Comparison of ENCODE assay signal across 14 cellular contexts in the genomic region with DNA sequence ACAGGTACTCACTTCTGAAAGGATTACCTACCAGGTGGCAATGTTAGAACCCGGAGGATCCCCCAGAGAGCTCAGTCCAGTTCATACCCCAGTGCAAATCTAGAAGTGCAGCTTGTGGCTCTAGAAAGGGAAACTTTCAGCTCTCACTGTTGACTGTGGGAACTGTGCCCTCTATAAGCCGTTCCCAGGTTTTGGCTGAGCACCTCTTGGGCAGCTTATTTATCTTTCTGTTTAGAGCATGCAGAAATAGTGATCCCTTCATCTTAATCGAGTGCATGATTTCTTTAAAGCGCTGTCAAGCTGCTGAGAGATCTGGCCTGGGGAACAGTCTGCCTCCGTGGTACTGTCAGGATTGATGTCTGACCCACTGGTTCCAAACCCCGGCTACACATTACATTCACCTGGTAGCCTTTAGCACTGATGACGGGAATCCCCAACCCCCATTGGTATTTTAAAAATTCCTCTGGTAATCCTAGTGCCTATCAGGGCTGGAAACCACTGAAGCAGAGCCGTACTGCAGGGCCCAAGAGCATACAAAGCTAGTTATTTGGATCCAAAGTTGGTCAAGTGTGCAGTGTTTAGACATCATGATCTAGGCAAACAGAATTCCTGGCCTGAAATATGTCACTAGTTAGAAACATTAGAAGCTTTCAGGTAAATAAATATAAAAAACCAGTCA.
A peak's percentile ranks its signal among the peaks of the same experiment; 100 is the strongest.
DNase-seq lines count a peak whose midpoint lies in the region; ATAC-seq and TF ChIP-seq lines count a peak whose summit lies in the region.
"Had no signal": no experiment of that assay in that cellular context is flagged by ENCODE, and none has a peak within 500 bp of the region (broad histone marks: within the 10 kb centered on the region; RNA-seq: fewer than 3 reads in every experiment).

No MANE protein-coding gene starts in this region.

- ATAC-seq in T-helper 17 cell = no peak
- no peak for ATAC-seq in gastroesophageal sphincter
- no peak for ATAC-seq in GM21515 (IDR thresholded peaks at IDR 0.05; ENCODE audit: unreplicated experiment)
- ATAC-seq: activated CD8-positive, alpha-beta T cell treated with anti-CD3 and anti-CD28 coated beads for 36 hours had no signal

- DNase-seq in T-helper 17 cell (no peak), thyroid gland (peak; percentile 85 to 86), DMS153 (lab: John Stamatoyannopoulos, UW) (no peak), cerebellum (ENCODE audit: low spot score) (no peak)
- DNase-seq: activated CD8-positive, alpha-beta T cell treated with anti-CD3 and anti-CD28 coated beads for 36 hours; activated naive CD4-positive, alpha-beta T cell; CD8-positive, alpha-beta memory T cell; cerebellar nuclear complex; ovary; substantia nigra; T-helper 2 cell had no signal

- no peak overlapping the region for H3K4me3 ChIP-seq in gastroesophageal sphincter
- H3K4me3 ChIP-seq in mesodermal cell (ENCODE audit: extremely low read depth, insufficient read depth, low read length, poor library complexity, severe bottlenecking) = no peak overlapping the region
- H3K4me3 ChIP-seq in thyroid gland (replicated peaks in 1 of 3) = no peak overlapping the region
- H3K4me3 ChIP-seq: ovary had no signal

- TF ChIP-seq EP300 in gastroesophageal sphincter (IDR thresholded peaks at IDR 0.05) = no peak

- H3K4me1 ChIP-seq in gastroesophageal sphincter = peaks cover 18 to 66% (median 22%) of the 10 kb centered on the region in 3 donors
- peaks cover 29% of the 10 kb centered on the region for H3K4me1 ChIP-seq in mesodermal cell (ENCODE audit: control insufficient read depth, insufficient read depth, low read length, poor library complexity, severe bottlenecking)
- H3K4me1 ChIP-seq in thyroid gland = peaks cover 60 to 76% of the 10 kb centered on the region in 2 donors

- H3K36me3 ChIP-seq in gastroesophageal sphincter = peaks cover 4 to 55% of the 10 kb centered on the region in 2 donors
- peaks cover 69% of the 10 kb centered on the region for H3K36me3 ChIP-seq in mesodermal cell (ENCODE audit: control insufficient read depth, insufficient read depth, low read length)
- peaks cover 22 to 37% of the 10 kb centered on the region in 2 donors for H3K36me3 ChIP-seq in thyroid gland
- H3K36me3 ChIP-seq: ovary had no signal

- H3K27ac ChIP-seq in gastroesophageal sphincter (peak overlapping the region; percentile 54 to 91 (median 90)), mesodermal cell (ENCODE audit: low read depth, low read length, severe bottlenecking) (peak overlapping the region; percentile 36), thyroid gland (peak overlapping the region; percentile 87 to 96 (median 90))
- H3K27ac ChIP-seq: ovary had no signal

- peak overlapping the region; percentile 59 for H3K27ac Mint-ChIP-seq in T-helper 17 cell
- H3K27ac Mint-ChIP-seq: activated CD8-positive, alpha-beta T cell treated with anti-CD3 and anti-CD28 coated beads for 36 hours had no signal

- intact Hi-C loops in thyroid gland (cut with DNase I) = no loop called here

- H3K4me1 Mint-ChIP-seq in T-helper 17 cell = peaks cover 27% of the 10 kb centered on the region

- TF ChIP-seq CTCF in gastroesophageal sphincter (IDR thresholded peaks at IDR 0.05) = no peak
- TF ChIP-seq CTCF in thyroid gland (IDR thresholded peaks at IDR 0.05) = no peak

- H3K36me3 Mint-ChIP-seq in T-helper 17 cell (ENCODE audit: low read depth) = peaks cover 2% of the 10 kb centered on the region

- H3K4me3 Mint-ChIP-seq in T-helper 17 cell = no peak overlapping the region
- H3K4me3 Mint-ChIP-seq: activated CD8-positive, alpha-beta T cell treated with anti-CD3 and anti-CD28 coated beads for 36 hours; CD8-positive, alpha-beta memory T cell had no signal

- H3K27me3 Mint-ChIP-seq in T-helper 17 cell = no peaks in the 10 kb centered on the region
- H3K27me3 Mint-ChIP-seq: activated CD8-positive, alpha-beta T cell treated with anti-CD3 and anti-CD28 coated beads for 36 hours; CD8-positive, alpha-beta memory T cell had no signal

- TF ChIP-seq POLR2A in gastroesophageal sphincter (IDR thresholded peaks at IDR 0.05) (no peak), thyroid gland (IDR thresholded peaks at IDR 0.05) (peak in 1 of 2 donors; percentile 35)

- H3K27me3 ChIP-seq in gastroesophageal sphincter = no peaks in the 10 kb centered on the region
- H3K27me3 ChIP-seq in thyroid gland = no peaks in the 10 kb centered on the region
- H3K27me3 ChIP-seq: ovary had no signal

- WGBS in gastroesophageal sphincter (ENCODE audit: low coverage in 1 of 2), 2 donors = 44 to 46% methylated on average over 4 to 5 of the region's 8 CpGs
- WGBS in mesodermal cell (ENCODE audit: insufficient coverage in 2 of 2), 2 experiments = 85 to 90% methylated on average over 7 to 8 of the region's 8 CpGs
- WGBS in thyroid gland, 2 donors = 37 to 40% methylated on average over 8 of the region's 8 CpGs

- no peaks in the 10 kb centered on the region for H3K9me3 ChIP-seq in T-helper 17 cell (ENCODE audit: control insufficient read depth, low read length, poor library complexity, severe bottlenecking)
- no peaks in the 10 kb centered on the region for H3K9me3 ChIP-seq in gastroesophageal sphincter
- no peaks in the 10 kb centered on the region for H3K9me3 ChIP-seq in mesodermal cell (ENCODE audit: control insufficient read depth, low read length)
- H3K9me3 ChIP-seq in thyroid gland = no peaks in the 10 kb centered on the region
- H3K9me3 ChIP-seq: ovary had no signal

Comparison
In these comparisons a context has a peak if more than half of its experiments do, and no peak if none do; other contexts are left out.
1. DNase-seq: peak in thyroid gland (2 of 2); none in T-helper 17 cell (0 of 3), DMS153 (single experiment) and cerebellum (single experiment).
2. H3K27ac ChIP-seq: peak in every context shown above with its lines; median percentile 90 in thyroid gland; 90 in gastroesophageal sphincter; 36 in mesodermal cell.